Comparison of ENCODE assay signal across 1 cellular context in genomic region chr4:79213702-79214101, GRCh38.
A peak's percentile ranks its signal among the peaks of the same experiment; 100 is the strongest.
TF ChIP-seq lines count a peak whose summit lies in the region.

No MANE protein-coding gene starts in this region.

TF ChIP-seq in HEK293, 187 proteins besides CTCF, POLR2A, EP300 and RAD21 (continued from another document):
- TF ChIP-seq ZNF518A (tag by site-specific recombination; conservative IDR thresholded peaks at IDR 0.05; ENCODE audit: low read depth): no peak
- no peak for TF ChIP-seq ZNF558 (tag by site-specific recombination; IDR thresholded peaks at IDR 0.05)
- TF ChIP-seq ZSCAN5A (tag by site-specific recombination; IDR thresholded peaks at IDR 0.05): no peak
- 0 out of 2 replicates have a peak, but pooled peaks have one; percentile 28 for TF ChIP-seq ATF2 (tag by site-specific recombination; IDR thresholded peaks at IDR 0.05; ENCODE audit: low read depth)
